In the genomic region with DNA sequence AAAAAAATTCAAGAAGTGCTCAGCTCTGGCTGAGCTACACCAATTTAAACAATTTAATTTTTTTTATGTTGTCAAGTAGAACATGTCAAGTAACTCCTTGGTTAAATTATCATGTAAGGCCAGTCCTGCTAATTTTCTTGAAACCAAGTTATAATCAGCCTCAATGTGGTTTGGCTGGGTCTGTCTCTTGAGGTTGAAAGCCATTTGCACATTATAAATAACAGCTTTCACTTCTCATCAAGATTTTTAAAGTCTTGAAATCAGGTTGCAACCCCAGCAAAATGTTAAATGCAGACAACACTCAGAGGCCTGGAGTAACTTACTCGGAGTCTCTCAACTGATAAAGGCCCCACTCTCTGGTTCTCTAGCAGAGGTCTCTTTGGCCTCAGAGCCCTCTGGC, we compare ENCODE assay signal across 18 cellular contexts.
DNase-seq lines count a peak whose midpoint lies in the region; ATAC-seq, FAIRE-seq and TF ChIP-seq lines count a peak whose summit lies in the region.
"Had no signal": no experiment of that assay in that cellular context is flagged by ENCODE, and none has a peak within 500 bp of the region (broad histone marks: within the 10 kb centered on the region; RNA-seq: fewer than 3 reads in every experiment).

No MANE protein-coding gene starts in this region.

- no peaks in the 10 kb centered on the region for H3K36me3 ChIP-seq in kidney (ENCODE audit: control insufficient read depth in 1 of 2, insufficient read depth in 2 of 2, low read length in 2 of 2)
- H3K36me3 ChIP-seq: HAP-1 had no signal

- DNase-seq in NOMO-1 (lab: John Stamatoyannopoulos, UW; ENCODE audit: unreplicated experiment in 2 of 2) (peak; percentile 47 to 83), NOMO-1 treated with dmso at 0.1 percent for 144 hours (lab: John Stamatoyannopoulos, UW; ENCODE audit: unreplicated experiment) (no peak), OCI-M1 (lab: John Stamatoyannopoulos, UW) (peak; percentile 43), SKM-1 treated with dmso at 0.1 percent for 144 hours (lab: John Stamatoyannopoulos, UW; ENCODE audit: unreplicated experiment) (no peak), kidney (no peak)
- DNase-seq in Jurkat, Clone E6-1 (ENCODE audit: low read depth, low spot score), result peak; percentile 17
- DNase-seq: 8988T, DMS79 treated with DMSO at 0.1 percent for 48 hours, NCI-H1417 treated with DMSO at 0.1 percent for 48 hours, NCI-H2029, NCI-H510A treated with DMSO at 0.1 percent for 48 hours, NCI-H82 had no signal

- no peaks in the 10 kb centered on the region for H3K4me1 ChIP-seq in kidney (ENCODE audit: control insufficient read depth in 1 of 2, insufficient read depth in 1 of 2, low read depth in 1 of 2, low read length in 2 of 2)
- H3K4me1 ChIP-seq: HAP-1 had no signal

- H3K4me3 ChIP-seq in Jurkat, Clone E6-1 (ENCODE audit: low read length), result no peak overlapping the region
- H3K4me3 ChIP-seq in kidney (ENCODE audit: low read length in 2 of 2), result no peak overlapping the region
- H3K4me3 ChIP-seq: HAP-1 had no signal

- intact Hi-C loops in kidney (cut with DNase I), result no loop called here

- no peak for FAIRE-seq in kidney (lab: Jason Lieb, UNC)
- FAIRE-seq: G401.6, GM12892 had no signal

- no peaks in the 10 kb centered on the region for H3K9me3 ChIP-seq in kidney (ENCODE audit: control insufficient read depth in 1 of 2, low read length in 2 of 2)
- H3K9me3 ChIP-seq: HAP-1 had no signal

- no peak for TF ChIP-seq CTCF in kidney (IDR thresholded peaks at IDR 0.05; ENCODE audit: borderline replicate concordance, extremely low read depth, insufficient read depth)

- H3K27ac ChIP-seq in kidney (ENCODE audit: low read depth in 2 of 2, low read length in 2 of 2), result no peak overlapping the region
- H3K27ac ChIP-seq: RWPE1 had no signal

- no peak overlapping the region for H3K9ac ChIP-seq in kidney (ENCODE audit: low read length in 2 of 2)

- no peak for ATAC-seq in esophagus mucosa
- ATAC-seq in GM19463 (IDR thresholded peaks at IDR 0.05; ENCODE audit: unreplicated experiment), result no peak

Comparison
In these comparisons a context has a peak if more than half of its experiments do, and no peak if none do; other contexts are left out.
1. DNase-seq: peak in NOMO-1 (2 of 2), Jurkat, Clone E6-1 (single experiment) and OCI-M1 (single experiment); none in NOMO-1 treated with dmso at 0.1 percent for 144 hours (single experiment), SKM-1 treated with dmso at 0.1 percent for 144 hours (single experiment) and kidney (single experiment).